9 cellular contexts compared by ENCODE assay signal in genomic region chr2:228681426-228681825, GRCh38.
DNase-seq lines count a peak whose midpoint lies in the region; ATAC-seq and TF ChIP-seq lines count a peak whose summit lies in the region.
"Had no signal": no experiment of that assay in that cellular context is flagged by ENCODE, and none has a peak within 500 bp of the region (broad histone marks: within the 10 kb centered on the region; RNA-seq: fewer than 3 reads in every experiment).

No MANE protein-coding gene starts in this region.

- no peak overlapping the region for H3K4me3 Mint-ChIP-seq in type B pancreatic cell

- peak; percentile 18 to 59 for ATAC-seq in right cardiac atrium
- ATAC-seq in GM18861 (IDR thresholded peaks at IDR 0.05; ENCODE audit: unreplicated experiment): no peak
- no peak for ATAC-seq in GM21723 (IDR thresholded peaks at IDR 0.05; ENCODE audit: unreplicated experiment)

- H3K4me1 Mint-ChIP-seq in type B pancreatic cell (ENCODE audit: unreplicated experiment): no peaks in the 10 kb centered on the region

- no peaks in the 10 kb centered on the region for H3K27me3 ChIP-seq in right cardiac atrium (ENCODE audit: control insufficient read depth, insufficient read depth)

- no peaks in the 10 kb centered on the region for H3K9me3 ChIP-seq in right cardiac atrium (ENCODE audit: control insufficient read depth, low read length)

- no peaks in the 10 kb centered on the region for H3K9me3 Mint-ChIP-seq in type B pancreatic cell

- DNase-seq in NCI-H2107 treated with DMSO at 0.1 percent for 48 hours (lab: John Stamatoyannopoulos, UW; ENCODE audit: unreplicated experiment) (peak; percentile 42), NCI-H2107 (lab: John Stamatoyannopoulos, UW) (no peak), right cardiac atrium (no peak), type B pancreatic cell (ENCODE audit: extremely low spot score, unreplicated experiment) (no peak)
- no peak for DNase-seq in stimulated activated CD4-positive, alpha-beta T cell treated with anti-CD3 and anti-CD28 coated beads, Interleukin-4, amount 100 ng/mL, for 1 hour
- DNase-seq: activated CD8-positive, alpha-beta memory T cell treated with anti-CD3 and anti-CD28 coated beads for 24 hours had no signal

- H3K27ac ChIP-seq in VCaP (no peak overlapping the region), right cardiac atrium (ENCODE audit: low read length) (no peak overlapping the region)

- no peaks in the 10 kb centered on the region for H3K27me3 Mint-ChIP-seq in type B pancreatic cell

- 25% methylated on average over 5 of the region's 5 CpGs for WGBS in right cardiac atrium

- peak; percentile 69 for TF ChIP-seq CTCF in VCaP (conservative IDR thresholded peaks at IDR 0.05)
- peak; percentile 69 for TF ChIP-seq CTCF in type B pancreatic cell (conservative IDR thresholded peaks at IDR 0.05)

- no peak overlapping the region for H3K27ac Mint-ChIP-seq in type B pancreatic cell

- H3K4me1 ChIP-seq in right cardiac atrium (ENCODE audit: control insufficient read depth, insufficient read depth, low read length): no peaks in the 10 kb centered on the region

- no peaks in the 10 kb centered on the region for H3K36me3 Mint-ChIP-seq in type B pancreatic cell

- no peak overlapping the region for H3K4me3 ChIP-seq in right cardiac atrium (ENCODE audit: low read length)

- intact Hi-C loops in right cardiac atrium (cut with DNase I): no loop called here

Comparison
In these comparisons a context has a peak if more than half of its experiments do, and no peak if none do; other contexts are left out.
1. ATAC-seq: peak in right cardiac atrium (2 of 2); none in GM18861 (single experiment) and GM21723 (single experiment).